11 cellular contexts compared by ENCODE assay signal in the genomic region with DNA sequence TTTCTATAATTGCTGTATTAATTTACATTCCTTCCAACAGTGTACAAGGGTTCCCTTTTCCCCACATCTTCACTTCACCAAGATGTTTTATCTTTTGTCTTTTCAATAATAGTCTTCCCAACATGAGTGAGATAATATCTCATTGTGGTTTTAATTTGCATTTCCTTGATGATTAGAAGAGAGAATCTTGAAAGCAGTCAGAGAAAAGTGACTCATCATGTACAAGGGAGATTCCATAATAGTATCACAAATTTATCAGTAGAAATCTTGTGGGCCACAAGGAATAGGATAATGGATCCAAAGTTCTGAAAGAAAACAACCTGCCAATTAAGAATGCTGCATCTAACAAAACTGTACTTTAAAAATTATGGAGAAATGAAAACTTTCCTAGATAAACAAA.
A peak's percentile ranks its signal among the peaks of the same experiment; 100 is the strongest.
DNase-seq lines count a peak whose midpoint lies in the region; ATAC-seq lines count a peak whose summit lies in the region.
"Had no signal": no experiment of that assay in that cellular context is flagged by ENCODE, and none has a peak within 500 bp of the region (broad histone marks: within the 10 kb centered on the region; RNA-seq: fewer than 3 reads in every experiment).

No MANE protein-coding gene starts in this region.

- peak; percentile 85 for ATAC-seq in GM18519 (IDR thresholded peaks at IDR 0.05; ENCODE audit: low FRiP score, unreplicated experiment)
- peak; percentile 69 for ATAC-seq in GM19463 (IDR thresholded peaks at IDR 0.05; ENCODE audit: unreplicated experiment)
- ATAC-seq in HG03432 (IDR thresholded peaks at IDR 0.05; ENCODE audit: unreplicated experiment) = peak; percentile 89

- peak; percentile 19 for DNase-seq in central memory CD4-positive, alpha-beta T cell
- DNase-seq in LoVo (ENCODE audit: low spot score) (no peak), AML-193 (lab: John Stamatoyannopoulos, UW) (no peak)
- DNase-seq in activated CD4-positive, alpha-beta T cell treated with anti-CD3 and anti-CD28 coated beads for 1 hour = no peak
- DNase-seq: activated CD4-positive, alpha-beta T cell treated with anti-CD3 and anti-CD28 coated beads, Interleukin-2, amount 10 ng/mL, durations not matched to agents 7 days and 5 days; activated naive CD4-positive, alpha-beta T cell treated with anti-CD3 and anti-CD28 coated beads, Interleukin-2, amount 50 U/mL, for 16 hours; mesenchymal stem cell; nucleus accumbens had no signal
